ENCODE assay signal across 22 cellular contexts in genomic region chr1:55428236-55428635, GRCh38.
DNase-seq lines count a peak whose midpoint lies in the region; ATAC-seq, FAIRE-seq and TF ChIP-seq lines count a peak whose summit lies in the region.
"Had no signal": no experiment of that assay in that cellular context is flagged by ENCODE, and none has a peak within 500 bp of the region (broad histone marks: within the 10 kb centered on the region; RNA-seq: fewer than 3 reads in every experiment).

No MANE protein-coding gene starts in this region.

- H2AFZ ChIP-seq in endothelial cell of umbilical vein (ENCODE audit: low read depth, low read length) = peak overlapping the region; percentile 10

- H3K27ac ChIP-seq in left ventricle myocardium inferior (replicated peaks) (peak overlapping the region; percentile 51), endothelial cell of umbilical vein (ENCODE audit: insufficient read depth, low read depth, low read length) (peak overlapping the region; percentile 93), muscle layer of duodenum (ENCODE audit: low read length) (peak overlapping the region; percentile 46), upper lobe of right lung (peak overlapping the region; percentile 67)
- H3K27ac ChIP-seq: pancreas had no signal

- peaks cover under 1% of the 10 kb centered on the region for H3K9me3 ChIP-seq in left ventricle myocardium inferior (replicated peaks)
- no peaks in the 10 kb centered on the region for H3K9me3 ChIP-seq in endothelial cell of umbilical vein (replicated peaks; ENCODE audit: control insufficient read depth, insufficient read depth, low read length)
- no peaks in the 10 kb centered on the region for H3K9me3 ChIP-seq in muscle layer of duodenum (ENCODE audit: control insufficient read depth in 1 of 2, low read length in 2 of 2)
- H3K9me3 ChIP-seq in upper lobe of right lung = no peaks in the 10 kb centered on the region
- H3K9me3 ChIP-seq: pancreas had no signal

- no peak overlapping the region for H3K4me2 ChIP-seq in endothelial cell of umbilical vein (ENCODE audit: insufficient read depth, low read length)
- H3K4me2 ChIP-seq: GM23338 had no signal

- no peak for FAIRE-seq in endothelial cell of umbilical vein (lab: Jason Lieb, UNC)
- FAIRE-seq: pancreas had no signal

- TF ChIP-seq CTCF in left ventricle myocardium inferior (IDR thresholded peaks at IDR 0.05; ENCODE audit: borderline replicate concordance) = no peak
- TF ChIP-seq CTCF in endothelial cell of umbilical vein (IDR thresholded peaks at IDR 0.05; ENCODE audit: extremely low read depth in 1 of 2, insufficient read depth in 1 of 2, low read depth in 1 of 2, low read length in 2 of 2) = no peak
- no peak for TF ChIP-seq CTCF in upper lobe of right lung (IDR thresholded peaks at IDR 0.05)

- intact Hi-C loops in left ventricle myocardium inferior (cut with micrococcal nuclease) (no loop called here), cardiac septum (cut with DNase I) (no loop called here), endothelial cell of umbilical vein (cut with micrococcal nuclease) (no loop called here), upper lobe of right lung (cut with DNase I) (no loop called here)

- dilution Hi-C loops in endothelial cell of umbilical vein (cut with MboI; ENCODE audit: extremely low pct_ligation_motif_present, low sequenced_read_pairs) = no loop called here

- no peak for DNase-seq in left ventricle myocardium inferior
- no peak for DNase-seq in cardiac septum (ENCODE audit: low spot score)
- DNase-seq in endothelial cell of umbilical vein (ENCODE audit: low read depth, low spot score) = no peak
- DNase-seq in upper lobe of right lung = no peak
- no peak for DNase-seq in C1 segment of cervical spinal cord (lab: John Stamatoyannopoulos, UW)
- no peak for DNase-seq in NCI-H748 (lab: John Stamatoyannopoulos, UW; ENCODE audit: unreplicated experiment)
- DNase-seq: activated CD4-positive, CD25-positive, alpha-beta regulatory T cell treated with anti-CD3 and anti-CD28 coated beads, Interleukin-2, amount 50 U/mL, for 72 hours; activated effector memory CD4-positive, alpha-beta T cell treated with anti-CD3 and anti-CD28 coated beads, Interleukin-2, amount 50 U/mL, for 16 hours; anterior cingulate cortex; CD8-positive, alpha-beta memory T cell; cortex of kidney; glutamatergic neuron; immature natural killer cell; Karpas-422; NCI-H2171 treated with DMSO at 0.1 percent for 48 hours; pancreas; SIG-M5; T-helper 9 cell had no signal

- ATAC-seq in upper lobe of right lung (peak; percentile 35), HG03097 (IDR thresholded peaks at IDR 0.05; ENCODE audit: low FRiP score, unreplicated experiment) (no peak)
- ATAC-seq: GM23338; stimulated activated memory B cell treated with anti-CD40 and anti-IgM and Interleukin-4, amounts not matched to agents 10 μg/mL and 1 μg/mL and 100 μg/mL, for 72 hours had no signal

- no peaks in the 10 kb centered on the region for H3K9me1 ChIP-seq in endothelial cell of umbilical vein (replicated peaks; ENCODE audit: control insufficient read depth, extremely low read depth, insufficient read depth, low read length)

- H3K9ac ChIP-seq in endothelial cell of umbilical vein (replicated peaks; ENCODE audit: extremely low read depth, insufficient read depth, low read length) = peak overlapping the region; percentile 37

- no peak overlapping the region for H3K4me3 ChIP-seq in left ventricle myocardium inferior
- H3K4me3 ChIP-seq in endothelial cell of umbilical vein (replicated peaks in 1 of 3; ENCODE audit: insufficient read depth in 1 of 3, low read depth in 1 of 3, low read length in 3 of 3) = no peak overlapping the region
- no peak overlapping the region for H3K4me3 ChIP-seq in muscle layer of duodenum (ENCODE audit: low read depth in 1 of 2, low read length in 2 of 2)
- no peak overlapping the region for H3K4me3 ChIP-seq in upper lobe of right lung
- H3K4me3 ChIP-seq: GM23338, pancreas had no signal

- CTCF ChIA-PET in endothelial cell of umbilical vein (lab: Charles Lee) = interaction anchor here (0.8 to 2.8 kb wide), 7 partner anchors 14 to 1157 kb away, joined by 3 to 22 read pairs (median 5); no protein-coding TSS in a partner anchor

- POLR2A ChIA-PET in endothelial cell of umbilical vein (lab: Charles Lee) = interaction anchor here (0.7 to 1.1 kb wide), 3 partner anchors 36 to 51 kb away, joined by 3 read pairs; no protein-coding TSS in a partner anchor

- no peaks in the 10 kb centered on the region for H4K20me1 ChIP-seq in endothelial cell of umbilical vein (replicated peaks; ENCODE audit: control insufficient read depth, extremely low read depth, insufficient read depth, low read length)

- H3K27me3 ChIP-seq in left ventricle myocardium inferior (ENCODE audit: low read depth) (no peaks in the 10 kb centered on the region), endothelial cell of umbilical vein (ENCODE audit: control insufficient read depth in 2 of 2, insufficient read depth in 2 of 2, low read length in 2 of 2) (no peaks in the 10 kb centered on the region), muscle layer of duodenum (ENCODE audit: low read depth, low read length) (no peaks in the 10 kb centered on the region), upper lobe of right lung (no peaks in the 10 kb centered on the region)
- H3K27me3 ChIP-seq: pancreas had no signal

- BruUV-seq in endothelial cell of umbilical vein (replicated peaks; lab: Mats Ljungman, UMichigan) = no TSS peak

- H3K4me1 ChIP-seq in left ventricle myocardium inferior (peaks cover 8% of the 10 kb centered on the region), endothelial cell of umbilical vein (ENCODE audit: control insufficient read depth, extremely low read depth, insufficient read depth, low read length) (peaks cover 32% of the 10 kb centered on the region), muscle layer of duodenum (ENCODE audit: control insufficient read depth in 1 of 2, insufficient read depth in 2 of 2, low read length in 2 of 2) (peaks cover 7 to 12% of the 10 kb centered on the region in 2 donors), upper lobe of right lung (peaks cover 27% of the 10 kb centered on the region)

- no peaks in the 10 kb centered on the region for H3K79me2 ChIP-seq in endothelial cell of umbilical vein (ENCODE audit: control insufficient read depth, insufficient read depth, low read length)

- TF ChIP-seq POLR2A in endothelial cell of umbilical vein (IDR thresholded peaks at IDR 0.05; ENCODE audit: low read depth, low read length) = no peak

- H3K36me3 ChIP-seq in left ventricle myocardium inferior = no peaks in the 10 kb centered on the region
- no peaks in the 10 kb centered on the region for H3K36me3 ChIP-seq in endothelial cell of umbilical vein (ENCODE audit: control insufficient read depth in 2 of 2, extremely low read depth in 1 of 2, insufficient read depth in 2 of 2, low read length in 2 of 2)
- no peaks in the 10 kb centered on the region for H3K36me3 ChIP-seq in muscle layer of duodenum (ENCODE audit: control insufficient read depth in 1 of 2, insufficient read depth in 2 of 2, low read length in 2 of 2)
- no peaks in the 10 kb centered on the region for H3K36me3 ChIP-seq in upper lobe of right lung
- H3K36me3 ChIP-seq: pancreas had no signal

TF ChIP-seq in endothelial cell of umbilical vein, 7 proteins besides CTCF, POLR2A, EP300 and RAD21:
- TF ChIP-seq GATA2 (IDR thresholded peaks at IDR 0.05; ENCODE audit: insufficient read depth, insufficient read length, low read depth, low read length) (no peak), POLR2AphosphoS5 (IDR thresholded peaks at IDR 0.05; ENCODE audit: insufficient read depth, low read depth, low read length) (no peak), FOS (IDR thresholded peaks at IDR 0.05; ENCODE audit: borderline replicate concordance, insufficient read depth, low read length) (no peak), MAX (IDR thresholded peaks at IDR 0.05; ENCODE audit: insufficient read depth, insufficient read length) (no peak), MYC (IDR thresholded peaks at IDR 0.05; ENCODE audit: low read depth, low read length) (no peak), JUN (IDR thresholded peaks at IDR 0.05; ENCODE audit: borderline replicate concordance, insufficient read depth, insufficient read length, low read depth) (no peak), EZH2 (IDR thresholded peaks at IDR 0.05; ENCODE audit: borderline replicate concordance, low read depth, low read length, severe bottlenecking) (no peak)
